Comparison of ENCODE assay signal across 8 cellular contexts in the genomic region with DNA sequence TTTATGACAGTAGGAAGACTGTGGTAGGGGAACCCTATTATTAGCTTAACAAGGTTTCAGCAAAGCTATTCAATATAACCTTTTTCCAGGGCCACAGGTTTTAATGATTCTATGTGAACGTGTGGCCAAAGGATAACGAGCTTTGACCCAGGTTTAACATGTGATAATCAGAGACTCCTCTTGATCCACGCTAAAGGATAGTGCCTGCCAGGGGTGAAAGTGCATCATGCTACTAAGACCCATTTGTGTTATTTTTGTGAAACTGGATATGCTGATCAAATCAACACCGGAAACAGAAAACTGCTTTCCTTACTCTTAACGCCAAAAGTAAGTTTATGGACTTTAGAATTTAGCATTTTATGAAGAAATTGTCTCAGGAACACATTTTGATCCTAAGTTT. TPM values are rescaled to one million over a fixed set of nuclear protein-coding genes. Genes with fewer than 3 reads are reported as not detected.
A peak's percentile ranks its signal among the peaks of the same experiment; 100 is the strongest.
DNase-seq lines count a peak whose midpoint lies in the region; ATAC-seq and TF ChIP-seq lines count a peak whose summit lies in the region.

No MANE protein-coding gene starts in this region.

- peaks cover 8% of the 10 kb centered on the region for H3K79me1 ChIP-seq in trophoblast cell (ENCODE audit: low read length)

- H3K79me2 ChIP-seq in DND-41 (ENCODE audit: insufficient read depth, low read length) (peaks cover 40% of the 10 kb centered on the region), trophoblast cell (ENCODE audit: control insufficient read depth, insufficient read depth, low read length, poor library complexity) (peaks cover 10% of the 10 kb centered on the region)

- TF ChIP-seq POLR2A in Peyer's patch (IDR thresholded peaks at IDR 0.05) = no peak
- no peak for TF ChIP-seq POLR2A in erythroblast (IDR thresholded peaks at IDR 0.05; ENCODE audit: low read length)

- no peak overlapping the region for H3K18ac ChIP-seq in trophoblast cell (ENCODE audit: low read length)

- H3K14ac ChIP-seq in trophoblast cell (ENCODE audit: low read length) = no peak overlapping the region

- H2BK12ac ChIP-seq in trophoblast cell (ENCODE audit: low read length) = no peak overlapping the region

- H4K20me1 ChIP-seq in DND-41 (ENCODE audit: insufficient read depth, low read length) = peaks cover 23% of the 10 kb centered on the region

- H3K4me1 ChIP-seq in DND-41 (ENCODE audit: insufficient read depth, low read length) = peaks cover 61% of the 10 kb centered on the region
- H3K4me1 ChIP-seq in Peyer's patch = peaks cover 0 to 49% (median 5%) of the 10 kb centered on the region in 4 donors
- H3K4me1 ChIP-seq in trophoblast cell (ENCODE audit: control insufficient read depth in 1 of 2, insufficient read depth in 2 of 2, low read length in 2 of 2) = no peaks in the 10 kb centered on the region

- no peak overlapping the region for H4K91ac ChIP-seq in trophoblast cell (ENCODE audit: low read depth, low read length)

- H3K27ac ChIP-seq in DND-41 (ENCODE audit: low read length) (peak overlapping the region; percentile 75), Peyer's patch (peak overlapping the region; percentile 86 to 92 (median 90)), trophoblast cell (ENCODE audit: low read depth, low read length) (no peak overlapping the region)

- H3K36me3 ChIP-seq in DND-41 (ENCODE audit: insufficient read depth, low read length) = no peaks in the 10 kb centered on the region; the same call in 1 of the 2 replicates
- peaks cover 0 to 3% (median 0%) of the 10 kb centered on the region in 3 donors for H3K36me3 ChIP-seq in Peyer's patch
- no peaks in the 10 kb centered on the region for H3K36me3 ChIP-seq in trophoblast cell (ENCODE audit: control insufficient read depth in 1 of 2, insufficient read depth in 2 of 2, low read length in 2 of 2)

- H3K27me3 ChIP-seq in DND-41 (ENCODE audit: insufficient read depth, low read length, poor library complexity) (peaks cover 15% of the 10 kb centered on the region), Peyer's patch (no peaks in the 10 kb centered on the region), trophoblast cell (ENCODE audit: insufficient read depth, low read length) (peaks cover 8% of the 10 kb centered on the region)

- no peak overlapping the region for H2BK5ac ChIP-seq in trophoblast cell (ENCODE audit: low read depth, low read length, poor library complexity)

- ATAC-seq in DND-41 (ENCODE audit: insufficient read depth, low read depth) (no peak), sciatic nerve (no peak), GM21447 (IDR thresholded peaks at IDR 0.05; ENCODE audit: unreplicated experiment) (no peak)

- H3K23ac ChIP-seq in trophoblast cell (ENCODE audit: low read length) = no peak overlapping the region

- H3K4me3 ChIP-seq in DND-41 (ENCODE audit: low read depth in 1 of 2, low read length in 2 of 2) (peak overlapping the region; percentile 74 to 96), Peyer's patch (peak overlapping the region; percentile 89 to 96 (median 91)), trophoblast cell (ENCODE audit: low read depth, low read length) (no peak overlapping the region)

- H2AK5ac ChIP-seq in trophoblast cell (ENCODE audit: low read length) = no peak overlapping the region

- H3K4me2 ChIP-seq in DND-41 (ENCODE audit: insufficient read depth, low read length) (peak overlapping the region; percentile 87), trophoblast cell (ENCODE audit: low read length) (peak overlapping the region; percentile 90)

- intact Hi-C loops in sciatic nerve (cut with DNase I) = loop anchor here (10.0 kb wide), 1 partner anchor 239 kb away; a partner anchor contains a TSS

- in situ Hi-C loops in GM13976 (cut with MboI; ENCODE audit: low sequenced_read_pairs, unreplicated experiment) = loop anchor here (5.0 to 10.0 kb wide), 2 partner anchors 191 to 499 kb away; no protein-coding TSS in a partner anchor

- TF ChIP-seq CTCF in DND-41 (IDR thresholded peaks at IDR 0.05; ENCODE audit: borderline replicate concordance, extremely low read depth, low read length, poor library complexity, severe bottlenecking) = no peak
- no peak for TF ChIP-seq CTCF in Peyer's patch (IDR thresholded peaks at IDR 0.05)
- no peak for TF ChIP-seq CTCF in GM13976 (IDR thresholded peaks at IDR 0.05; ENCODE audit: borderline replicate concordance, control extremely low read depth, extremely low read depth, insufficient read depth, missing control alignments)

- H4K8ac ChIP-seq in trophoblast cell (ENCODE audit: low read depth, low read length) = peak overlapping the region; percentile 43

- no peak overlapping the region for H3K4ac ChIP-seq in trophoblast cell (ENCODE audit: low read depth, low read length)

- WGBS in trophoblast cell (ENCODE audit: extremely low coverage, insufficient coverage, insufficient read length) = no CpG with 5 or more reads among the region's 5 CpGs

- no peak for DNase-seq in DND-41
- DNase-seq in Peyer's patch = no peak
- DNase-seq in erythroblast (lab: John Stamatoyannopoulos, UW) = peak; percentile 57 to 60
- DNase-seq in trophoblast cell = peak in 1 of 2 donors; percentile 5
- DNase-seq in sciatic nerve (ENCODE audit: low spot score) = no peak
- no peak for DNase-seq in GM13976 (ENCODE audit: low spot score)
- no peak for DNase-seq in cerebellar nuclear complex (lab: John Stamatoyannopoulos, UW)

- H2BK120ac ChIP-seq in trophoblast cell (ENCODE audit: insufficient read depth, low read length, poor library complexity) = no peak overlapping the region

- peak overlapping the region; percentile 78; the same call in 1 of the 2 replicates for H2AFZ ChIP-seq in DND-41 (ENCODE audit: low read depth, low read length)
- H2AFZ ChIP-seq in trophoblast cell (ENCODE audit: insufficient read depth, low read length, poor library complexity) = no peak overlapping the region

- H3K9ac ChIP-seq in DND-41 (ENCODE audit: low read depth, low read length) = peak overlapping the region; percentile 70
- peak overlapping the region; percentile 38 for H3K9ac ChIP-seq in trophoblast cell (ENCODE audit: low read length)

- H4K12ac ChIP-seq in trophoblast cell (ENCODE audit: low read depth, low read length) = no peak overlapping the region

- no peaks in the 10 kb centered on the region for H3K9me3 ChIP-seq in DND-41 (ENCODE audit: insufficient read depth, low read length, severe bottlenecking)
- no peaks in the 10 kb centered on the region for H3K9me3 ChIP-seq in Peyer's patch
- H3K9me3 ChIP-seq in trophoblast cell (ENCODE audit: insufficient read depth, low read depth, low read length) = no peaks in the 10 kb centered on the region

RNA-seq across cellular contexts. Expression of a gene that starts 0.9 kb away (rescaled TPM):
- total RNA-seq in Peyer's patch (100 to 1,000 TPM in 1 of 4 donors, 10 to 100 TPM in 3; 91.2 to 111 (median 93.2) TPM), sciatic nerve (44.1 TPM)
- polyA plus RNA-seq in trophoblast cell (2013) = 8.2 and 8.4 TPM in 2 replicates

RNA-seq across cellular contexts. Expression of a gene that starts 2.7 kb away (rescaled TPM):
- total RNA-seq in Peyer's patch (10 to 100 TPM; 39.2 to 86.7 (median 66.1) TPM), sciatic nerve (38.2 TPM)
- 27.1 and 27.9 TPM in 2 replicates for polyA plus RNA-seq in trophoblast cell (2013)

Comparison
In these comparisons a context has a peak if more than half of its experiments do, and no peak if none do; other contexts are left out.
1. DNase-seq: peak in erythroblast (2 of 2); none in DND-41 (single experiment), Peyer's patch (0 of 3), sciatic nerve (single experiment), GM13976 (single experiment) and cerebellar nuclear complex (0 of 2).